ENCODE assay signal across 1 cellular context in the genomic region with DNA sequence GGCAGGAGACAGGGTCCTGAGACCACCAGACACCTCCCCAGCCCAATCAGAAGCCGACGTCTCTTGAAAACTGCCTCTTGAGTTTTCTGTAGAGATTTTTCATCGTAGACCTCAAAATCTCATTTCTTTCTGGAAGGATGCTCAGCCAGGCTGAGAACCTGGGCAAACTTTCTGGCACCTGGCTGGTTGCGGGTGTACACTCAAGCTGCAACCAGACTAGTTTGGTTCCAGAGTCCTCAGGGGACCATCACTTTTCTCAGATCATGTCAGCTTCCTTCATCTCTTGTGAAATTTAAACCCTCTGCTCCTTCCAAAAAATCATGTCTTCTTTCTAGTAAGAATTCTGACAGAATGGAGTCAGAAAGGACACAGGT.
TF ChIP-seq lines count a peak whose summit lies in the region.

No MANE protein-coding gene starts in this region.

TF ChIP-seq in GM12878, 131 proteins besides CTCF, POLR2A, EP300 and RAD21 (continued from another document and continues in another):
- TF ChIP-seq, protein P1, sequence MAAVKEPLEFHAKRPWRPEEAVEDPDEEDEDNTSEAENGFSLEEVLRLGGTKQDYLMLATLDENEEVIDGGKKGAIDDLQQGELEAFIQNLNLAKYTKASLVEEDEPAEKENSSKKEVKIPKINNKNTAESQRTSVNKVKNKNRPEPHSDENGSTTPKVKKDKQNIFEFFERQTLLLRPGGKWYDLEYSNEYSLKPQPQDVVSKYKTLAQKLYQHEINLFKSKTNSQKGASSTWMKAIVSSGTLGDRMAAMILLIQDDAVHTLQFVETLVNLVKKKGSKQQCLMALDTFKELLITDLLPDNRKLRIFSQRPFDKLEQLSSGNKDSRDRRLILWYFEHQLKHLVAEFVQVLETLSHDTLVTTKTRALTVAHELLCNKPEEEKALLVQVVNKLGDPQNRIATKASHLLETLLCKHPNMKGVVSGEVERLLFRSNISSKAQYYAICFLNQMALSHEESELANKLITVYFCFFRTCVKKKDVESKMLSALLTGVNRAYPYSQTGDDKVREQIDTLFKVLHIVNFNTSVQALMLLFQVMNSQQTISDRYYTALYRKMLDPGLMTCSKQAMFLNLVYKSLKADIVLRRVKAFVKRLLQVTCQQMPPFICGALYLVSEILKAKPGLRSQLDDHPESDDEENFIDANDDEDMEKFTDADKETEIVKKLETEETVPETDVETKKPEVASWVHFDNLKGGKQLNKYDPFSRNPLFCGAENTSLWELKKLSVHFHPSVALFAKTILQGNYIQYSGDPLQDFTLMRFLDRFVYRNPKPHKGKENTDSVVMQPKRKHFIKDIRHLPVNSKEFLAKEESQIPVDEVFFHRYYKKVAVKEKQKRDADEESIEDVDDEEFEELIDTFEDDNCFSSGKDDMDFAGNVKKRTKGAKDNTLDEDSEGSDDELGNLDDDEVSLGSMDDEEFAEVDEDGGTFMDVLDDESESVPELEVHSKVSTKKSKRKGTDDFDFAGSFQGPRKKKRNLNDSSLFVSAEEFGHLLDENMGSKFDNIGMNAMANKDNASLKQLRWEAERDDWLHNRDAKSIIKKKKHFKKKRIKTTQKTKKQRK (IDR thresholded peaks at IDR 0.05; ENCODE audit: low read depth, low read length), result no peak
- TF ChIP-seq MTA2 (IDR thresholded peaks at IDR 0.05; ENCODE audit: low read depth), result 0 out of 2 replicates have a peak, but pooled peaks have one; percentile 60
- no peak for TF ChIP-seq STAT3 (IDR thresholded peaks at IDR 0.05; ENCODE audit: low read depth, low read length)
- no peak for TF ChIP-seq ZNF274 (IDR thresholded peaks at IDR 0.05; ENCODE audit: insufficient read depth, insufficient read length)
- TF ChIP-seq BCL11A (IDR thresholded peaks at IDR 0.05; ENCODE audit: low read depth, low read length), result peak; percentile 79
- peak; percentile 90; the same call in 1 of the 2 replicates for TF ChIP-seq TCF12 (IDR thresholded peaks at IDR 0.05; ENCODE audit: low read depth, low read length)
- TF ChIP-seq IKZF1 (conservative IDR thresholded peaks at IDR 0.05), result peak; percentile 64
- TF ChIP-seq YBX1 (IDR thresholded peaks at IDR 0.05), result no peak
- no peak for TF ChIP-seq EGR1 (IDR thresholded peaks at IDR 0.05; ENCODE audit: borderline replicate concordance in 1 of 2, low read depth in 2 of 2, low read length in 2 of 2)
- TF ChIP-seq MEF2A (IDR thresholded peaks at IDR 0.05; ENCODE audit: insufficient read depth, low read depth, low read length), result no peak
- no peak for TF ChIP-seq EZH2 (IDR thresholded peaks at IDR 0.05; ENCODE audit: borderline replicate concordance, control insufficient read depth, low read depth, low read length)
- TF ChIP-seq, protein P2, sequence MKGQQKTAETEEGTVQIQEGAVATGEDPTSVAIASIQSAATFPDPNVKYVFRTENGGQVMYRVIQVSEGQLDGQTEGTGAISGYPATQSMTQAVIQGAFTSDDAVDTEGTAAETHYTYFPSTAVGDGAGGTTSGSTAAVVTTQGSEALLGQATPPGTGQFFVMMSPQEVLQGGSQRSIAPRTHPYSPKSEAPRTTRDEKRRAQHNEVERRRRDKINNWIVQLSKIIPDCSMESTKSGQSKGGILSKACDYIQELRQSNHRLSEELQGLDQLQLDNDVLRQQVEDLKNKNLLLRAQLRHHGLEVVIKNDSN (IDR thresholded peaks at IDR 0.05; ENCODE audit: borderline replicate concordance, extremely low read length, insufficient read depth, low read depth, low read length), result no peak
- no peak for TF ChIP-seq CEBPB (IDR thresholded peaks at IDR 0.05; ENCODE audit: borderline replicate concordance in 1 of 2, low read depth in 2 of 2, low read length in 2 of 2)
- TF ChIP-seq FOS (IDR thresholded peaks at IDR 0.05; ENCODE audit: borderline replicate concordance, extremely low read depth, insufficient read length), result no peak
- peak; percentile 17 to 46; a peak in 2 of 4 replicates for TF ChIP-seq IKZF2 (IDR thresholded peaks at IDR 0.05)
- no peak for TF ChIP-seq ZZZ3 (IDR thresholded peaks at IDR 0.05; ENCODE audit: control insufficient read depth, insufficient read length, low read depth)
- TF ChIP-seq EED (IDR thresholded peaks at IDR 0.05; ENCODE audit: low read depth), result peak; percentile 64
- no peak for TF ChIP-seq IRF4 (IDR thresholded peaks at IDR 0.05; ENCODE audit: low read depth, low read length)
- no peak; the same call in 1 of the 2 replicates for TF ChIP-seq SMARCA5 (IDR thresholded peaks at IDR 0.05)
- TF ChIP-seq ZSCAN29 (IDR thresholded peaks at IDR 0.05), result no peak
- TF ChIP-seq POLR2AphosphoS2 (IDR thresholded peaks at IDR 0.05; ENCODE audit: low read depth, low read length), result no peak
- TF ChIP-seq JUND (IDR thresholded peaks at IDR 0.05; ENCODE audit: low read depth, low read length), result no peak
- no peak for TF ChIP-seq HDGF (IDR thresholded peaks at IDR 0.05)
- TF ChIP-seq, protein P3, sequence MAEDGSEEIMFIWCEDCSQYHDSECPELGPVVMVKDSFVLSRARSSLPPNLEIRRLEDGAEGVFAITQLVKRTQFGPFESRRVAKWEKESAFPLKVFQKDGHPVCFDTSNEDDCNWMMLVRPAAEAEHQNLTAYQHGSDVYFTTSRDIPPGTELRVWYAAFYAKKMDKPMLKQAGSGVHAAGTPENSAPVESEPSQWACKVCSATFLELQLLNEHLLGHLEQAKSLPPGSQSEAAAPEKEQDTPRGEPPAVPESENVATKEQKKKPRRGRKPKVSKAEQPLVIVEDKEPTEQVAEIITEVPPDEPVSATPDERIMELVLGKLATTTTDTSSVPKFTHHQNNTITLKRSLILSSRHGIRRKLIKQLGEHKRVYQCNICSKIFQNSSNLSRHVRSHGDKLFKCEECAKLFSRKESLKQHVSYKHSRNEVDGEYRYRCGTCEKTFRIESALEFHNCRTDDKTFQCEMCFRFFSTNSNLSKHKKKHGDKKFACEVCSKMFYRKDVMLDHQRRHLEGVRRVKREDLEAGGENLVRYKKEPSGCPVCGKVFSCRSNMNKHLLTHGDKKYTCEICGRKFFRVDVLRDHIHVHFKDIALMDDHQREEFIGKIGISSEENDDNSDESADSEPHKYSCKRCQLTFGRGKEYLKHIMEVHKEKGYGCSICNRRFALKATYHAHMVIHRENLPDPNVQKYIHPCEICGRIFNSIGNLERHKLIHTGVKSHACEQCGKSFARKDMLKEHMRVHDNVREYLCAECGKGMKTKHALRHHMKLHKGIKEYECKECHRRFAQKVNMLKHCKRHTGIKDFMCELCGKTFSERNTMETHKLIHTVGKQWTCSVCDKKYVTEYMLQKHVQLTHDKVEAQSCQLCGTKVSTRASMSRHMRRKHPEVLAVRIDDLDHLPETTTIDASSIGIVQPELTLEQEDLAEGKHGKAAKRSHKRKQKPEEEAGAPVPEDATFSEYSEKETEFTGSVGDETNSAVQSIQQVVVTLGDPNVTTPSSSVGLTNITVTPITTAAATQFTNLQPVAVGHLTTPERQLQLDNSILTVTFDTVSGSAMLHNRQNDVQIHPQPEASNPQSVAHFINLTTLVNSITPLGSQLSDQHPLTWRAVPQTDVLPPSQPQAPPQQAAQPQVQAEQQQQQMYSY (CRISPR knock-in tag; IDR thresholded peaks at IDR 0.05), result no peak
- TF ChIP-seq, protein P4, sequence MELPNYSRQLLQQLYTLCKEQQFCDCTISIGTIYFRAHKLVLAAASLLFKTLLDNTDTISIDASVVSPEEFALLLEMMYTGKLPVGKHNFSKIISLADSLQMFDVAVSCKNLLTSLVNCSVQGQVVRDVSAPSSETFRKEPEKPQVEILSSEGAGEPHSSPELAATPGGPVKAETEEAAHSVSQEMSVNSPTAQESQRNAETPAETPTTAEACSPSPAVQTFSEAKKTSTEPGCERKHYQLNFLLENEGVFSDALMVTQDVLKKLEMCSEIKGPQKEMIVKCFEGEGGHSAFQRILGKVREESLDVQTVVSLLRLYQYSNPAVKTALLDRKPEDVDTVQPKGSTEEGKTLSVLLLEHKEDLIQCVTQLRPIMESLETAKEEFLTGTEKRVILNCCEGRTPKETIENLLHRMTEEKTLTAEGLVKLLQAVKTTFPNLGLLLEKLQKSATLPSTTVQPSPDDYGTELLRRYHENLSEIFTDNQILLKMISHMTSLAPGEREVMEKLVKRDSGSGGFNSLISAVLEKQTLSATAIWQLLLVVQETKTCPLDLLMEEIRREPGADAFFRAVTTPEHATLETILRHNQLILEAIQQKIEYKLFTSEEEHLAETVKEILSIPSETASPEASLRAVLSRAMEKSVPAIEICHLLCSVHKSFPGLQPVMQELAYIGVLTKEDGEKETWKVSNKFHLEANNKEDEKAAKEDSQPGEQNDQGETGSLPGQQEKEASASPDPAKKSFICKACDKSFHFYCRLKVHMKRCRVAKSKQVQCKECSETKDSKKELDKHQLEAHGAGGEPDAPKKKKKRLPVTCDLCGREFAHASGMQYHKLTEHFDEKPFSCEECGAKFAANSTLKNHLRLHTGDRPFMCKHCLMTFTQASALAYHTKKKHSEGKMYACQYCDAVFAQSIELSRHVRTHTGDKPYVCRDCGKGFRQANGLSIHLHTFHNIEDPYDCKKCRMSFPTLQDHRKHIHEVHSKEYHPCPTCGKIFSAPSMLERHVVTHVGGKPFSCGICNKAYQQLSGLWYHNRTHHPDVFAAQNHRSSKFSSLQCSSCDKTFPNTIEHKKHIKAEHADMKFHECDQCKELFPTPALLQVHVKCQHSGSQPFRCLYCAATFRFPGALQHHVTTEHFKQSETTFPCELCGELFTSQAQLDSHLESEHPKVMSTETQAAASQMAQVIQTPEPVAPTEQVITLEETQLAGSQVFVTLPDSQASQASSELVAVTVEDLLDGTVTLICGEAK (IDR thresholded peaks at IDR 0.05; ENCODE audit: borderline replicate concordance), result no peak
- TF ChIP-seq ESRRA (IDR thresholded peaks at IDR 0.05; ENCODE audit: low read length), result no peak
- TF ChIP-seq WRNIP1 (IDR thresholded peaks at IDR 0.05; ENCODE audit: borderline replicate concordance, low read depth, low read length), result no peak
- no peak for TF ChIP-seq TCF7 (IDR thresholded peaks at IDR 0.05; ENCODE audit: borderline replicate concordance)
- no peak for TF ChIP-seq MYC (IDR thresholded peaks at IDR 0.05; ENCODE audit: insufficient read depth, insufficient read length, insufficient replicate concordance, low read length, severe bottlenecking)
- peak; percentile 42; the same call in 1 of the 2 replicates for TF ChIP-seq CREM (IDR thresholded peaks at IDR 0.05; ENCODE audit: low read depth)
- TF ChIP-seq ZNF24 (IDR thresholded peaks at IDR 0.05), result 0 out of 2 replicates have a peak, but pooled peaks have one; percentile 20
- peak; percentile 81 for TF ChIP-seq RUNX3 (IDR thresholded peaks at IDR 0.05; ENCODE audit: low read length)
- TF ChIP-seq, protein P5, sequence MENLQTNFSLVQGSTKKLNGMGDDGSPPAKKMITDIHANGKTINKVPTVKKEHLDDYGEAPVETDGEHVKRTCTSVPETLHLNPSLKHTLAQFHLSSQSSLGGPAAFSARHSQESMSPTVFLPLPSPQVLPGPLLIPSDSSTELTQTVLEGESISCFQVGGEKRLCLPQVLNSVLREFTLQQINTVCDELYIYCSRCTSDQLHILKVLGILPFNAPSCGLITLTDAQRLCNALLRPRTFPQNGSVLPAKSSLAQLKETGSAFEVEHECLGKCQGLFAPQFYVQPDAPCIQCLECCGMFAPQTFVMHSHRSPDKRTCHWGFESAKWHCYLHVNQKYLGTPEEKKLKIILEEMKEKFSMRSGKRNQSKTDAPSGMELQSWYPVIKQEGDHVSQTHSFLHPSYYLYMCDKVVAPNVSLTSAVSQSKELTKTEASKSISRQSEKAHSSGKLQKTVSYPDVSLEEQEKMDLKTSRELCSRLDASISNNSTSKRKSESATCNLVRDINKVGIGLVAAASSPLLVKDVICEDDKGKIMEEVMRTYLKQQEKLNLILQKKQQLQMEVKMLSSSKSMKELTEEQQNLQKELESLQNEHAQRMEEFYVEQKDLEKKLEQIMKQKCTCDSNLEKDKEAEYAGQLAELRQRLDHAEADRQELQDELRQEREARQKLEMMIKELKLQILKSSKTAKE (IDR thresholded peaks at IDR 0.05; ENCODE audit: low read depth, poor library complexity, severe bottlenecking), result peak; percentile 84
- no peak for TF ChIP-seq TBL1XR1 (IDR thresholded peaks at IDR 0.05; ENCODE audit: low read depth, low read length)
- TF ChIP-seq HDAC6 (IDR thresholded peaks at IDR 0.05; ENCODE audit: unreplicated experiment), result no peak
- no peak for TF ChIP-seq BRCA1 (IDR thresholded peaks at IDR 0.05; ENCODE audit: low read depth, low read length)
- no peak for TF ChIP-seq NR2C1 (IDR thresholded peaks at IDR 0.05)
- TF ChIP-seq, protein P6, sequence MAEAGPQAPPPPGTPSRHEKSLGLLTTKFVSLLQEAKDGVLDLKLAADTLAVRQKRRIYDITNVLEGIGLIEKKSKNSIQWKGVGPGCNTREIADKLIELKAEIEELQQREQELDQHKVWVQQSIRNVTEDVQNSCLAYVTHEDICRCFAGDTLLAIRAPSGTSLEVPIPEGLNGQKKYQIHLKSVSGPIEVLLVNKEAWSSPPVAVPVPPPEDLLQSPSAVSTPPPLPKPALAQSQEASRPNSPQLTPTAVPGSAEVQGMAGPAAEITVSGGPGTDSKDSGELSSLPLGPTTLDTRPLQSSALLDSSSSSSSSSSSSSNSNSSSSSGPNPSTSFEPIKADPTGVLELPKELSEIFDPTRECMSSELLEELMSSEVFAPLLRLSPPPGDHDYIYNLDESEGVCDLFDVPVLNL (IDR thresholded peaks at IDR 0.05; ENCODE audit: low read depth, low read length), result no peak
- TF ChIP-seq TARDBP (IDR thresholded peaks at IDR 0.05; ENCODE audit: borderline replicate concordance), result no peak
- peak; percentile 75 for TF ChIP-seq JUNB (IDR thresholded peaks at IDR 0.05)
- no peak for TF ChIP-seq PML (IDR thresholded peaks at IDR 0.05; ENCODE audit: low read length)
